Comparison of ENCODE assay signal across 8 cellular contexts in genomic region chr7:103227787-103228186, GRCh38.
DNase-seq lines count a peak whose midpoint lies in the region; ATAC-seq, FAIRE-seq and TF ChIP-seq lines count a peak whose summit lies in the region.
"Not testable (repeated sequence)": the region's sequence is repeated elsewhere in the genome, so short reads cannot be mapped to it uniquely, and the experiment has no call there.

No MANE protein-coding gene starts in this region.

- not testable (repeated sequence) for TF ChIP-seq POLR2A in H54 (IDR thresholded peaks at IDR 0.05; ENCODE audit: low read depth, low read length)

- not testable (repeated sequence) for DNase-seq in H54 (ENCODE audit: insufficient read length, low spot score); OCI-LY7 (ENCODE audit: low spot score)

- not testable (repeated sequence) for H3K36me3 ChIP-seq in OCI-LY7 (ENCODE audit: insufficient read depth, low read length)

- not testable (repeated sequence) for H3K4me1 ChIP-seq in OCI-LY7 (ENCODE audit: insufficient read depth, low read length, poor library complexity, severe bottlenecking)

- TF ChIP-seq CTCF in OCI-LY7 (conservative IDR thresholded peaks at IDR 0.05; ENCODE audit: low read length) = not testable (repeated sequence)

- H3K27ac ChIP-seq in OCI-LY7 (ENCODE audit: low read depth, low read length, poor library complexity, severe bottlenecking) = not testable (repeated sequence)

- POLR2A ChIA-PET in OCI-LY7 (lab: Charles Lee) = not testable (repeated sequence)

- CTCF ChIA-PET in OCI-LY7 (lab: Charles Lee; ENCODE audit: unreplicated experiment) = not testable (repeated sequence)

- H3K9me3 ChIP-seq in OCI-LY7 (ENCODE audit: low read length) = not testable (repeated sequence)

- not testable (repeated sequence) for H4K20me1 ChIP-seq in OCI-LY7 (ENCODE audit: insufficient read depth, low read length)

- H3K4me3 ChIP-seq in OCI-LY7 (ENCODE audit: low read depth, low read length, poor library complexity, severe bottlenecking) = not testable (repeated sequence)

- H2AFZ ChIP-seq in OCI-LY7 (ENCODE audit: low read length) = not testable (repeated sequence)

- not testable (repeated sequence) for H3K79me2 ChIP-seq in OCI-LY7 (ENCODE audit: insufficient read depth, low read depth, low read length)

- intact Hi-C loops in OCI-LY7 (cut with micrococcal nuclease; ENCODE audit: unreplicated experiment) = not testable (repeated sequence)

- H3K9me2 ChIP-seq in OCI-LY7 (ENCODE audit: insufficient read depth, low read length) = not testable (repeated sequence)

- BruUV-seq in OCI-LY7 (replicated peaks; lab: Mats Ljungman, UMichigan) = not testable (repeated sequence)

- FAIRE-seq in A204.1 (lab: Jason Lieb, UNC) (peak; percentile 6), H54 (lab: Jason Lieb, UNC) (peak; percentile 20)

- peak overlapping the region; percentile 29; the same call in 1 of the 2 replicates for H3K4me2 ChIP-seq in OCI-LY7 (ENCODE audit: low read length)

- ATAC-seq in GM18519 (IDR thresholded peaks at IDR 0.05; ENCODE audit: low FRiP score, unreplicated experiment) (peak; percentile 42), GM19043 (IDR thresholded peaks at IDR 0.05; ENCODE audit: low read depth, unreplicated experiment) (peak; percentile 52), GM21447 (IDR thresholded peaks at IDR 0.05; ENCODE audit: unreplicated experiment) (peak; percentile 54), HG02885 (IDR thresholded peaks at IDR 0.05; ENCODE audit: poor library complexity, unreplicated experiment) (peak; percentile 56), HG03354 (IDR thresholded peaks at IDR 0.05; ENCODE audit: poor library complexity, severe bottlenecking, unreplicated experiment) (peak; percentile 80)
